In the genomic region with DNA sequence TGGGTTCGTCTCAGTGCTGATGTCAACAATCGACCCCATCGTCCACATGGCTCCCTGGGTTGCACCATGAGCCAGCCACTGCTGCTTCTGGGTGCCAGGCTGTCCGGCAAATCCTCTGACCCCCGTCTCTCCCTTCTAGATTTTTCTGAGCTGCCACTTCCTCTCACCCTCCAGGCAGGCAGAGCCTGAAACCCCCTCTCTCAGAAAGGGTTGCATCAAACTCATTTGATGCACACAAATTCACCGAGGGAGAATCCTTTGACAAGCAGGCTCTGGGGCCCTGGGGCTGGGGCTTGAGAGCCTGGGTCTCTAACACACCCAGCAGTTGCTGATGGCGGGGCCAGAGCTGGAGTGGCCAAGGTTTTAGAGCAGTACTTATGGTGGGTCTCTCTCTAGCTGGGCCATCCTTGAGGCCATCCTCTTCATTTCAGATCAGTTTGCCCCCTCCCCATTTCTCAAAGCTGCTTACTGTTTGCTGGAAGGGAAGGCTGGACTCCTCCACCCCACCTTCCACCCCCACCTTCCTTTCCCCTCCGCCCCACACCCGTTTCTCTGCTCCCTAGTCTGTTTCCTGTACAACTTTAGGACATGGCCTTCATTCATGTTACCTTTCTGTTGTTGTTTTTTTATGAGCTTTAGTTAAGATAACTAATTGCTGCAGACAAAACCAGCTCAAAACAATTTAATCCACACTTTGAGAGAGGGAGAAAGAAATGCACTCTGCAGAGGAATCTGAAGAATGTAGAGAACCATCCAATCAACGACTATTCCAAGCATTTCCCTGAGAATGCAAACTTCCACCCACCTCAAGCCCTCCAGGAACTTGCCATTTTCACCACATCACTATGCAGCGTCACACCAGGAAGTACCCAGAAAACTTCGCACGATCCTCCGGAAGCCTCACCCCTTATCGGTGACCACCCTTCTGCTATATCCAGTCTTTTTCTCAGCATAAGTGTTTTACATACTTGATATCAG, we compare ENCODE assay signal across 9 cellular contexts.
DNase-seq lines count a peak whose midpoint lies in the region; ATAC-seq and TF ChIP-seq lines count a peak whose summit lies in the region.
"Had no signal": no experiment of that assay in that cellular context is flagged by ENCODE, and none has a peak within 500 bp of the region (broad histone marks: within the 10 kb centered on the region; RNA-seq: fewer than 3 reads in every experiment).

No MANE protein-coding gene starts in this region.

- peaks cover 23% of the 10 kb centered on the region for H3K36me3 Mint-ChIP-seq in activated CD4-positive, alpha-beta memory T cell treated with anti-CD3 and anti-CD28 coated beads, Interleukin-2, amount 10 ng/mL, durations not matched to agents 7 days and 5 days (ENCODE audit: low read depth)
- H3K36me3 Mint-ChIP-seq in type B pancreatic cell: no peaks in the 10 kb centered on the region

- H3K9ac ChIP-seq in iPS-18a (ENCODE audit: low read length): no peak overlapping the region

- peaks cover 74% of the 10 kb centered on the region for H3K4me1 Mint-ChIP-seq in activated CD4-positive, alpha-beta memory T cell treated with anti-CD3 and anti-CD28 coated beads, Interleukin-2, amount 10 ng/mL, durations not matched to agents 7 days and 5 days
- peaks cover 29% of the 10 kb centered on the region for H3K4me1 Mint-ChIP-seq in type B pancreatic cell (ENCODE audit: unreplicated experiment)

- no peak overlapping the region for H3K27ac ChIP-seq in iPS-18a (ENCODE audit: low read length)
- no peak overlapping the region for H3K27ac ChIP-seq in aorta (ENCODE audit: low read depth in 1 of 2, low read length in 2 of 2)

- TF ChIP-seq CTCF in type B pancreatic cell (conservative IDR thresholded peaks at IDR 0.05): no peak

- intact Hi-C loops in aorta (cut with DNase I): no loop called here

- H3K4me3 Mint-ChIP-seq in activated CD4-positive, alpha-beta memory T cell treated with anti-CD3 and anti-CD28 coated beads, Interleukin-2, amount 10 ng/mL, durations not matched to agents 7 days and 5 days: peak overlapping the region; percentile 57
- peak overlapping the region; percentile 62 for H3K4me3 Mint-ChIP-seq in type B pancreatic cell

- no peaks in the 10 kb centered on the region for H3K9me3 ChIP-seq in iPS-18a (ENCODE audit: control insufficient read depth, low read depth, low read length)
- no peaks in the 10 kb centered on the region for H3K9me3 ChIP-seq in aorta (ENCODE audit: control insufficient read depth, low read length)

- POLR2A ChIA-PET in activated CD4-positive, alpha-beta memory T cell treated with anti-CD3 and anti-CD28 coated beads, Interleukin-2, amount 10 ng/mL, durations not matched to agents 7 days and 5 days (lab: Charles Lee): interaction anchor here (0.7 to 12.9 kb wide), 19 partner anchors 21 to 395 kb away, joined by 3 to 410 read pairs (median 14); partner anchors contain the start of gene ARL4C

- ATAC-seq in HG02852 (IDR thresholded peaks at IDR 0.05; ENCODE audit: unreplicated experiment): no peak
- no peak for ATAC-seq in aorta (ENCODE audit: low FRiP score)

- H3K4me3 ChIP-seq in iPS-18a (ENCODE audit: low read length): peak overlapping the region; percentile 33
- H3K4me3 ChIP-seq in aorta (ENCODE audit: low read length in 2 of 2): no peak overlapping the region

- H3K9me3 Mint-ChIP-seq in activated CD4-positive, alpha-beta memory T cell treated with anti-CD3 and anti-CD28 coated beads, Interleukin-2, amount 10 ng/mL, durations not matched to agents 7 days and 5 days: peaks cover 2% of the 10 kb centered on the region
- H3K9me3 Mint-ChIP-seq in type B pancreatic cell: peaks cover 4% of the 10 kb centered on the region

- H3K27ac Mint-ChIP-seq in activated CD4-positive, alpha-beta memory T cell treated with anti-CD3 and anti-CD28 coated beads, Interleukin-2, amount 10 ng/mL, durations not matched to agents 7 days and 5 days: peak overlapping the region; percentile 99
- H3K27ac Mint-ChIP-seq in type B pancreatic cell: peak overlapping the region; percentile 98

- 53 to 55% methylated on average over 15 of the region's 15 CpGs for WGBS in aorta, 2 donors

- CTCF ChIA-PET in activated CD4-positive, alpha-beta memory T cell treated with anti-CD3 and anti-CD28 coated beads, Interleukin-2, amount 10 ng/mL, durations not matched to agents 7 days and 5 days (lab: Charles Lee): interaction anchor here (0.6 to 7.3 kb wide), 11 partner anchors 9 to 1077 kb away, joined by 3 to 77 read pairs (median 5); partner anchors contain the start of gene ARL4C

- H3K36me3 ChIP-seq in iPS-18a (ENCODE audit: control insufficient read depth, low read depth, low read length) (no peaks in the 10 kb centered on the region), aorta (ENCODE audit: control insufficient read depth in 1 of 2, insufficient read depth in 2 of 2, low read length in 1 of 2) (no peaks in the 10 kb centered on the region)

- peaks cover 43% of the 10 kb centered on the region for H3K27me3 ChIP-seq in iPS-18a (ENCODE audit: control insufficient read depth, insufficient read depth, low read length)
- H3K27me3 ChIP-seq in aorta (ENCODE audit: control insufficient read depth in 1 of 2, insufficient read depth in 2 of 2, low read length in 1 of 2): no peaks in the 10 kb centered on the region

- H3K27me3 Mint-ChIP-seq in activated CD4-positive, alpha-beta memory T cell treated with anti-CD3 and anti-CD28 coated beads, Interleukin-2, amount 10 ng/mL, durations not matched to agents 7 days and 5 days: no peaks in the 10 kb centered on the region
- no peaks in the 10 kb centered on the region for H3K27me3 Mint-ChIP-seq in type B pancreatic cell

- peak; percentile 15 for DNase-seq in activated naive CD4-positive, alpha-beta T cell treated with Interleukin-2 at 50 U/mL for 16 hours
- DNase-seq in activated naive CD4-positive, alpha-beta T cell (lab: John Stamatoyannopoulos, UW): no peak
- peak; percentile 37 for DNase-seq in activated CD4-positive, alpha-beta memory T cell treated with anti-CD3 and anti-CD28 coated beads, Interleukin-2, amount 10 ng/mL, durations not matched to agents 7 days and 5 days
- DNase-seq in type B pancreatic cell (ENCODE audit: extremely low spot score, unreplicated experiment) (no peak), aorta (no peak), globus pallidus (ENCODE audit: low spot score) (no peak)
- DNase-seq: DMS79 treated with DMSO at 0.1 percent for 48 hours had no signal

- H3K4me1 ChIP-seq in iPS-18a (ENCODE audit: control insufficient read depth, low read depth, low read length) (peaks cover 36% of the 10 kb centered on the region), aorta (ENCODE audit: control insufficient read depth in 1 of 2, insufficient read depth in 2 of 2, low read length in 2 of 2) (no peaks in the 10 kb centered on the region)

Comparison
In these comparisons a context has a peak if more than half of its experiments do, and no peak if none do; other contexts are left out.
1. DNase-seq: peak in activated naive CD4-positive, alpha-beta T cell treated with Interleukin-2 at 50 U/mL for 16 hours (single experiment) and activated CD4-positive, alpha-beta memory T cell treated with anti-CD3 and anti-CD28 coated beads, Interleukin-2, amount 10 ng/mL, durations not matched to agents 7 days and 5 days (single experiment); none in activated naive CD4-positive, alpha-beta T cell (0 of 4), type B pancreatic cell (single experiment), aorta (0 of 2) and globus pallidus (single experiment).